8 cellular contexts compared by ENCODE assay signal in the genomic region with DNA sequence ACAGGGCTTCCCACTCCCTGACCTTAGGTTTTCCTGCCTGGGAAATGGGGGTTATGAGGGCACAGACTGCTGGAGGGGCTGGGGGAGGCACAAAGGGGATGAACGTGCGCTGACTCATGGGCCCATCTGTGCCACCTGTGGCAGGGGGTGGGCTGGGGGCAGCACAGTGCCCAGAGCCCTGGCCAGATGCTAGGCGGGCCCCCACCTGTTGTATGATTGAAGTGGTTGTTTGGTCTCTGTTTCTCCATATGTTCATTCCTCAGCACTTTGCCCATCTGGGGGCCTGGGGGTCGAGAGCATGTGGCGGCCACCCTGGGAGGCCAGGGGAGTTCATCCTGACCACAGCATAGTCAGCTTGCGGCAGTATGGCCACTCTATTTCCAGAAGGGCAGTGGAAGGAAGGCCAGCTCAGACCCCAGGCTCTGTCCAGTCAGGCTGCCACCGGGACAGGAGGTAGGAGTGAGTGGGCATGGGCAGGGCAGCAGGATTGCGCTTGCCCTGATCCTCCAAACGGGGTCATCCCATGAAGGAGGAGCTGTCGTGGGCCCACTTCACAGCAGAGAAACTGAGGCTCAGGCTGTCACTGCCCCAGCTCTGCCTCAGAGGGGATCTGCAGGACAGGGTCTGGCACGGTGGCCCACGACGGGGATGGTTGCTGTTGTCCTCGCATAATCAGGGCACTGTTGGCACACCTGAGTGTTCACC. TPM values are rescaled to one million over a fixed set of nuclear protein-coding genes. Genes with fewer than 3 reads are reported as not detected.
DNase-seq lines count a peak whose midpoint lies in the region; ATAC-seq and TF ChIP-seq lines count a peak whose summit lies in the region.

No MANE protein-coding gene starts in this region.

- peaks cover 7% of the 10 kb centered on the region; the same call in 1 of the 2 replicates for H4K20me1 ChIP-seq in OCI-LY3 (ENCODE audit: insufficient read depth, low read length)

- peaks cover 14% of the 10 kb centered on the region for H3K79me2 ChIP-seq in OCI-LY3 (ENCODE audit: low read length)

- DNase-seq in DMS 273 treated with DMSO at 0.1 percent for 48 hours (lab: John Stamatoyannopoulos, UW) (peak; percentile 73), epithelial cell of proximal tubule (ENCODE audit: low read depth) (no peak), osteocyte (ENCODE audit: extremely low spot score, unreplicated experiment) (no peak), T1000 (lab: John Stamatoyannopoulos, UW) (no peak), NCI-H2171 treated with DMSO at 0.1 percent for 48 hours (lab: John Stamatoyannopoulos, UW) (no peak), COLO829 (ENCODE audit: low spot score) (no peak)

- H2AFZ ChIP-seq in OCI-LY3 (ENCODE audit: low read depth, low read length), result peak overlapping the region; percentile 95

- no peaks in the 10 kb centered on the region for H3K27me3 Mint-ChIP-seq in osteocyte (ENCODE audit: unreplicated experiment)

- peak overlapping the region; percentile 96 for H3K4me2 ChIP-seq in OCI-LY3 (ENCODE audit: low read length)

- H3K4me1 ChIP-seq in OCI-LY3 (ENCODE audit: low read length), result peaks cover 25% of the 10 kb centered on the region

- peak overlapping the region; percentile 76 for H3K9ac ChIP-seq in OCI-LY3 (ENCODE audit: low read length)

- peaks cover 5% of the 10 kb centered on the region; the same call in 1 of the 2 replicates for H3K27me3 ChIP-seq in OCI-LY3 (ENCODE audit: low read depth, low read length)

- H3K36me3 Mint-ChIP-seq in osteocyte (ENCODE audit: unreplicated experiment), result no peaks in the 10 kb centered on the region

- TF ChIP-seq CTCF in OCI-LY3 (IDR thresholded peaks at IDR 0.05; ENCODE audit: low read depth, low read length), result no peak
- TF ChIP-seq CTCF in epithelial cell of proximal tubule (conservative IDR thresholded peaks at IDR 0.05; ENCODE audit: low read depth, low read length), result no peak
- no peak for TF ChIP-seq CTCF in osteocyte (IDR thresholded peaks at IDR 0.05)

- H3K4me3 Mint-ChIP-seq in osteocyte (ENCODE audit: unreplicated experiment), result peak overlapping the region; percentile 68

- peak overlapping the region; percentile 44 for H3K27ac Mint-ChIP-seq in osteocyte (ENCODE audit: unreplicated experiment)

- peak overlapping the region; percentile 50 for H3K27ac ChIP-seq in OCI-LY3 (ENCODE audit: low read length)

- peaks cover 42% of the 10 kb centered on the region for H3K4me1 Mint-ChIP-seq in osteocyte (ENCODE audit: unreplicated experiment)

- ATAC-seq in GM19452 (IDR thresholded peaks at IDR 0.05; ENCODE audit: unreplicated experiment), result no peak

- H3K9me3 Mint-ChIP-seq in osteocyte (ENCODE audit: unreplicated experiment), result peaks cover 3% of the 10 kb centered on the region

- H3K9me3 ChIP-seq in OCI-LY3 (ENCODE audit: insufficient read depth, low read length), result no peaks in the 10 kb centered on the region

- H3K36me3 ChIP-seq in OCI-LY3 (replicated peaks; ENCODE audit: low read depth, low read length), result no peaks in the 10 kb centered on the region

- peak overlapping the region; percentile 89 for H3K4me3 ChIP-seq in OCI-LY3 (ENCODE audit: low read length)
- peak overlapping the region; percentile 91 for H3K4me3 ChIP-seq in epithelial cell of proximal tubule (ENCODE audit: low read depth, low read length)

RNA-seq across cellular contexts. Expression of a gene that starts 0.8 kb away (rescaled TPM):
- 58.9 and 59.0 TPM in 2 replicates for total RNA-seq in epithelial cell of proximal tubule
- total RNA-seq in osteocyte, result 28.1 and 32.9 TPM in 2 replicates

RNA-seq across cellular contexts. Expression of a gene that starts 38.9 kb away (rescaled TPM):
- total RNA-seq in epithelial cell of proximal tubule (64.6 and 85.2 TPM in 2 replicates), osteocyte (35.8 and 42.9 TPM in 2 replicates)

RNA-seq across cellular contexts. Expression of a gene that starts 49.0 kb away (rescaled TPM):
- total RNA-seq in epithelial cell of proximal tubule (0.29 and 1.0 TPM in 2 replicates), osteocyte (not detected in 2 replicates)
